8 cellular contexts compared by ENCODE assay signal in genomic region chr1:231091853-231092301, GRCh38. TPM values are rescaled to one million over a fixed set of nuclear protein-coding genes. Genes with fewer than 3 reads are reported as not detected.
A peak's percentile ranks its signal among the peaks of the same experiment; 100 is the strongest.
DNase-seq lines count a peak whose midpoint lies in the region; ATAC-seq, FAIRE-seq and TF ChIP-seq lines count a peak whose summit lies in the region.

No MANE protein-coding gene starts in this region.

- peaks cover 22% of the 10 kb centered on the region for H3K27me3 Mint-ChIP-seq in CD8-positive, alpha-beta T cell (ENCODE audit: low read depth)

- peak in 4 of 7 experiments; percentile 7 to 56 (median 40) for DNase-seq in CD8-positive, alpha-beta T cell
- DNase-seq in HT-29 (ENCODE audit: low spot score) (peak; percentile 72), T-helper 2 cell (peak in 3 of 5 experiments; percentile 18 to 43 (median 20)), small intestine (peak; percentile 46), omental fat pad (ENCODE audit: low spot score) (no peak), NCI-H526 treated with DMSO at 0.1 percent for 48 hours (lab: John Stamatoyannopoulos, UW) (no peak)
- DNase-seq in effector CD4-positive, alpha-beta T cell = peak; percentile 24

- CTCF ChIA-PET in CD8-positive, alpha-beta T cell (lab: Charles Lee) = interaction anchor here (0.7 to 3.9 kb wide), 11 partner anchors 9 to 185 kb away, joined by 3 to 24 read pairs (median 5); no protein-coding TSS in a partner anchor

- TF ChIP-seq CTCF in CD8-positive, alpha-beta T cell (IDR thresholded peaks at IDR 0.05) = peak; percentile 58
- TF ChIP-seq CTCF in omental fat pad (IDR thresholded peaks at IDR 0.05) = no peak

- no peaks in the 10 kb centered on the region for H3K36me3 ChIP-seq in CD8-positive, alpha-beta T cell (ENCODE audit: insufficient read depth, low read length)
- H3K36me3 ChIP-seq in small intestine (ENCODE audit: control insufficient read depth in 2 of 2, insufficient read depth in 2 of 2, low read length in 2 of 2) = no peaks in the 10 kb centered on the region

- H3K4me3 Mint-ChIP-seq in CD8-positive, alpha-beta T cell = no peak overlapping the region

- H3K27ac Mint-ChIP-seq in CD8-positive, alpha-beta T cell = no peak overlapping the region

- WGBS in small intestine, 3 donors = 55 to 60% (median 58%) methylated on average over 13 of the region's 13 CpGs

- H3K4me1 Mint-ChIP-seq in CD8-positive, alpha-beta T cell (ENCODE audit: low read depth) = no peaks in the 10 kb centered on the region

- no peak overlapping the region for H3K4me3 ChIP-seq in CD8-positive, alpha-beta T cell (ENCODE audit: low read depth, low read length)
- no peak overlapping the region for H3K4me3 ChIP-seq in small intestine (ENCODE audit: low read depth in 1 of 2, low read length in 2 of 2)

- H3K4me1 ChIP-seq in CD8-positive, alpha-beta T cell (ENCODE audit: insufficient read depth, low read length) = no peaks in the 10 kb centered on the region
- no peaks in the 10 kb centered on the region for H3K4me1 ChIP-seq in small intestine (ENCODE audit: control insufficient read depth in 2 of 2, insufficient read depth in 1 of 2, low read depth in 1 of 2, low read length in 1 of 2)

- no peaks in the 10 kb centered on the region for H3K27me3 ChIP-seq in CD8-positive, alpha-beta T cell (ENCODE audit: insufficient read depth, low read length)
- H3K27me3 ChIP-seq in small intestine (ENCODE audit: control insufficient read depth in 2 of 2, insufficient read depth in 2 of 2, low read length in 2 of 2) = peaks cover 0 to 3% of the 10 kb centered on the region in 2 donors

- H3K36me3 Mint-ChIP-seq in CD8-positive, alpha-beta T cell = no peaks in the 10 kb centered on the region

- no peak overlapping the region for H3K27ac ChIP-seq in CD8-positive, alpha-beta T cell (ENCODE audit: low read depth, low read length)
- no peak overlapping the region for H3K27ac ChIP-seq in small intestine (ENCODE audit: low read depth in 1 of 2, low read length in 1 of 2)

- H3K9me3 ChIP-seq in CD8-positive, alpha-beta T cell (ENCODE audit: low read length) = no peaks in the 10 kb centered on the region
- H3K9me3 ChIP-seq in small intestine (ENCODE audit: control insufficient read depth, low read depth) = no peaks in the 10 kb centered on the region

- no peak for ATAC-seq in CD8-positive, alpha-beta T cell
- ATAC-seq in GM18520 (IDR thresholded peaks at IDR 0.05; ENCODE audit: unreplicated experiment) (no peak), omental fat pad (ENCODE audit: low FRiP score) (no peak)

- intact Hi-C loops in CD8-positive, alpha-beta T cell (cut with DNase I, micrococcal nuclease) = loop anchor here (1.0 to 10.0 kb wide), 2 partner anchors 123 to 175 kb away; no protein-coding TSS in a partner anchor

- POLR2A ChIA-PET in CD8-positive, alpha-beta T cell (lab: Charles Lee) = no interaction called here

- no peaks in the 10 kb centered on the region for H3K9me3 Mint-ChIP-seq in CD8-positive, alpha-beta T cell

- FAIRE-seq in small intestine (lab: Jason Lieb, UNC) = no peak

RNA-seq across cellular contexts. Expression of gene FAM89A, which starts 51.8 kb away (rescaled TPM):
- total RNA-seq in CD8-positive, alpha-beta T cell = 1 to 10 TPM; 1.4 to 2.1 TPM
- 16.7 and 19.8 TPM in 2 replicates for total RNA-seq in HT-29 (2014; rRNA removed; shearing (Covaris generic))
- polyA plus RNA-seq in small intestine = 1 to 10 TPM in 2 of 3 donors, under 1 TPM in 1; 0.89 to 7.5 (median 2.7) TPM
- 100 to 1,000 TPM in 3 of 4 donors, 10 to 100 TPM in 1; 62.6 to 290 (median 145) TPM for total RNA-seq in omental fat pad

Comparison
In these comparisons a context has a peak if more than half of its experiments do, and no peak if none do; other contexts are left out.
1. DNase-seq: peak in CD8-positive, alpha-beta T cell (4 of 7), HT-29 (single experiment), T-helper 2 cell (3 of 5), effector CD4-positive, alpha-beta T cell (single experiment) and small intestine (single experiment); none in omental fat pad (single experiment) and NCI-H526 treated with DMSO at 0.1 percent for 48 hours (single experiment).